ENCODE assay signal across 9 cellular contexts in genomic region chr3:150830094-150830681, GRCh38.
DNase-seq lines count a peak whose midpoint lies in the region; ATAC-seq and TF ChIP-seq lines count a peak whose summit lies in the region.
"Had no signal": no experiment of that assay in that cellular context is flagged by ENCODE, and none has a peak within 500 bp of the region (broad histone marks: within the 10 kb centered on the region; RNA-seq: fewer than 3 reads in every experiment).

No MANE protein-coding gene starts in this region.

- H2BK15ac ChIP-seq in neuronal stem cell (ENCODE audit: low read length), result no peak overlapping the region

- no peaks in the 10 kb centered on the region for H3K79me1 ChIP-seq in neuronal stem cell (ENCODE audit: low read depth, low read length)

- H3K9ac ChIP-seq in neuronal stem cell (ENCODE audit: low read depth, low read length, poor library complexity), result no peak overlapping the region

- H4K8ac ChIP-seq in neuronal stem cell (ENCODE audit: low read depth, low read length), result no peak overlapping the region

- no peaks in the 10 kb centered on the region for H3K36me3 Mint-ChIP-seq in activated T-helper 2 cell treated with anti-CD3 and anti-CD28 coated beads, Interferon-gamma antibody, Interleukin-2, Interleukin-4, amounts not matched to agents 10 μg/mL and 5 μg/mL and 100 μg/mL, durations not matched to agents 14 hours and 24 hours and 36 hours (ENCODE audit: low read depth)
- H3K36me3 Mint-ChIP-seq: natural killer cell had no signal

- intact Hi-C loops in activated T-helper 2 cell treated with anti-CD3 and anti-CD28 coated beads, Interferon-gamma antibody, Interleukin-2, Interleukin-4, amounts not matched to agents 10 μg/mL and 5 μg/mL and 100 μg/mL, durations not matched to agents 14 hours and 24 hours and 36 hours (cut with micrococcal nuclease), result no loop called here

- no peak overlapping the region for H2BK12ac ChIP-seq in neuronal stem cell (ENCODE audit: low read length)

- H2AFZ ChIP-seq in neuronal stem cell (ENCODE audit: low read length), result no peak overlapping the region

- CTCF ChIA-PET in BJ (lab: Yijun Ruan, JAX), result interaction anchor here (0.6 to 2.1 kb wide), 2 partner anchors 36 to 39 kb away, joined by 4 to 5 read pairs; no protein-coding TSS in a partner anchor

- no peak overlapping the region for H3K14ac ChIP-seq in neuronal stem cell (ENCODE audit: low read length)

- H2BK120ac ChIP-seq in neuronal stem cell (ENCODE audit: low read depth, low read length), result no peak overlapping the region

- no peaks in the 10 kb centered on the region for H3K4me1 ChIP-seq in neuronal stem cell (ENCODE audit: control insufficient read depth in 2 of 2, insufficient read depth in 1 of 2, low read depth in 1 of 2, low read length in 2 of 2)

- no peak overlapping the region for H3K4ac ChIP-seq in neuronal stem cell (ENCODE audit: low read length)

- H3K9me3 Mint-ChIP-seq in activated T-helper 2 cell treated with anti-CD3 and anti-CD28 coated beads, Interferon-gamma antibody, Interleukin-2, Interleukin-4, amounts not matched to agents 10 μg/mL and 5 μg/mL and 100 μg/mL, durations not matched to agents 14 hours and 24 hours and 36 hours, result no peaks in the 10 kb centered on the region
- H3K9me3 Mint-ChIP-seq: natural killer cell had no signal

- H3K4me2 ChIP-seq in neuronal stem cell (ENCODE audit: insufficient read depth, low read length, poor library complexity, severe bottlenecking), result no peak overlapping the region

- H3K9me3 ChIP-seq in neuronal stem cell (replicated peaks in 1 of 2; ENCODE audit: control insufficient read depth in 2 of 2, insufficient read depth in 1 of 2, low read depth in 1 of 2, low read length in 2 of 2), result no peaks in the 10 kb centered on the region

- WGBS in neuronal stem cell (ENCODE audit: extremely low coverage in 2 of 2, insufficient read length in 2 of 2, insufficient replicate concordance in 1 of 2), 2 donors, result no CpG with 5 or more reads among the region's 6 CpGs

- no peaks in the 10 kb centered on the region for H3K4me1 Mint-ChIP-seq in activated T-helper 2 cell treated with anti-CD3 and anti-CD28 coated beads, Interferon-gamma antibody, Interleukin-2, Interleukin-4, amounts not matched to agents 10 μg/mL and 5 μg/mL and 100 μg/mL, durations not matched to agents 14 hours and 24 hours and 36 hours (ENCODE audit: low read depth)
- H3K4me1 Mint-ChIP-seq: natural killer cell had no signal

- H3K27me3 ChIP-seq in BJ (ENCODE audit: control insufficient read depth, insufficient read depth, low read length), result no peaks in the 10 kb centered on the region; the same call in 1 of the 2 replicates
- no peaks in the 10 kb centered on the region for H3K27me3 ChIP-seq in neuronal stem cell (ENCODE audit: control insufficient read depth in 3 of 3, insufficient read depth in 3 of 3, low read depth in 1 of 3, low read length in 3 of 3)

- no peak overlapping the region for H2BK5ac ChIP-seq in neuronal stem cell (ENCODE audit: low read length)

- no peak overlapping the region for H3K18ac ChIP-seq in neuronal stem cell (ENCODE audit: low read length)

- H3K4me3 ChIP-seq in BJ (ENCODE audit: low read depth, low read length) (no peak overlapping the region), epithelial cell of proximal tubule (ENCODE audit: low read depth, low read length) (no peak overlapping the region), neuronal stem cell (ENCODE audit: low read length in 2 of 2) (no peak overlapping the region)

- no peak overlapping the region for H3K4me3 Mint-ChIP-seq in activated T-helper 2 cell treated with anti-CD3 and anti-CD28 coated beads, Interferon-gamma antibody, Interleukin-2, Interleukin-4, amounts not matched to agents 10 μg/mL and 5 μg/mL and 100 μg/mL, durations not matched to agents 14 hours and 24 hours and 36 hours (ENCODE audit: low read depth)
- H3K4me3 Mint-ChIP-seq: natural killer cell had no signal

- no peak overlapping the region for H2AK5ac ChIP-seq in neuronal stem cell (ENCODE audit: low read depth, low read length)

- H4K91ac ChIP-seq in neuronal stem cell (ENCODE audit: low read depth, low read length, poor library complexity), result no peak overlapping the region

- H3K27ac Mint-ChIP-seq in activated T-helper 2 cell treated with anti-CD3 and anti-CD28 coated beads, Interferon-gamma antibody, Interleukin-2, Interleukin-4, amounts not matched to agents 10 μg/mL and 5 μg/mL and 100 μg/mL, durations not matched to agents 14 hours and 24 hours and 36 hours, result no peak overlapping the region
- H3K27ac Mint-ChIP-seq: natural killer cell had no signal

- DNase-seq in BJ (ENCODE audit: low read depth) (no peak), M059J (ENCODE audit: low read depth) (peak; percentile 15), epithelial cell of proximal tubule (ENCODE audit: low read depth) (no peak), neuronal stem cell (ENCODE audit: low spot score) (no peak)
- no peak for DNase-seq in activated CD8-positive, alpha-beta memory T cell treated with anti-CD3 and anti-CD28 coated beads for 24 hours
- DNase-seq in activated T-helper 2 cell treated with anti-CD3 and anti-CD28 coated beads, Interferon-gamma antibody, Interleukin-2, Interleukin-4, amounts not matched to agents 10 μg/mL and 5 μg/mL and 100 μg/mL, durations not matched to agents 14 hours and 24 hours and 36 hours (ENCODE audit: low spot score), result no peak
- DNase-seq: natural killer cell had no signal

- no peak overlapping the region for H3K23ac ChIP-seq in neuronal stem cell (ENCODE audit: low read depth, low read length, poor library complexity)

- no peak overlapping the region for H3K27ac ChIP-seq in neuronal stem cell (replicated peaks; ENCODE audit: low read length)

- 0 out of 2 replicates have a peak, but pooled peaks have one; percentile 11 for TF ChIP-seq CTCF in BJ (IDR thresholded peaks at IDR 0.05; ENCODE audit: insufficient read depth, low read depth, low read length)
- peak; percentile 46 for TF ChIP-seq CTCF in epithelial cell of proximal tubule (conservative IDR thresholded peaks at IDR 0.05; ENCODE audit: low read depth, low read length)

- H3K36me3 ChIP-seq in BJ (ENCODE audit: control insufficient read depth, insufficient read depth, low read length) (no peaks in the 10 kb centered on the region), neuronal stem cell (replicated peaks in 1 of 2; ENCODE audit: control insufficient read depth in 2 of 2, insufficient read depth in 2 of 2, low read length in 2 of 2) (no peaks in the 10 kb centered on the region)

- peaks cover 19% of the 10 kb centered on the region for H3K27me3 Mint-ChIP-seq in activated T-helper 2 cell treated with anti-CD3 and anti-CD28 coated beads, Interferon-gamma antibody, Interleukin-2, Interleukin-4, amounts not matched to agents 10 μg/mL and 5 μg/mL and 100 μg/mL, durations not matched to agents 14 hours and 24 hours and 36 hours (ENCODE audit: low read depth)

- POLR2A ChIA-PET in BJ (lab: Charles Lee), result no interaction called here

- ATAC-seq in GM19035 (IDR thresholded peaks at IDR 0.05; ENCODE audit: unreplicated experiment), result peak; percentile 71
- ATAC-seq in HG03196 (IDR thresholded peaks at IDR 0.05; ENCODE audit: unreplicated experiment), result no peak
